In genomic region chr10:28711079-28711478, GRCh38 we compare ENCODE assay signal across 22 cellular contexts. TPM values are rescaled to one million over a fixed set of nuclear protein-coding genes. Genes with fewer than 3 reads are reported as not detected.
"Had no signal": no experiment of that assay in that cellular context is flagged by ENCODE, and none has a peak within 500 bp of the region (broad histone marks: within the 10 kb centered on the region; RNA-seq: fewer than 3 reads in every experiment).

No MANE protein-coding gene starts in this region.

- ATAC-seq: activated CD4-positive, alpha-beta T cell treated with anti-CD3 and anti-CD28 coated beads for 36 hours; activated naive CD4-positive, alpha-beta T cell treated with anti-CD3 and anti-CD28 coated beads, Interleukin-2, amount 50 U/mL, for 72 hours; activated T-helper 17 cell treated with anti-CD3 and anti-CD28 coated beads, Interleukin-2, amount 50 U/mL, for 72 hours; stimulated activated naive B cell treated with anti-CD40 and anti-IgM and Interleukin-4, amounts not matched to agents 10 μg/mL and 1 μg/mL and 100 μg/mL, for 72 hours had no signal

- H3K36me3 ChIP-seq: sigmoid colon had no signal

- H3K27me3 ChIP-seq: sigmoid colon, testis had no signal

- H3K27me3 Mint-ChIP-seq: dendritic cell treated with granulocyte-macrophage colony-stimulating factor and Interleukin-4, amounts not matched to agents 40 ng/mL and 50 ng/mL, for 4 days had no signal

- DNase-seq: activated B cell treated with CpG ODN at 0.5 μM for 24 hours; activated CD4-positive, alpha-beta T cell treated with anti-CD3 and anti-CD28 coated beads for 36 hours; activated CD4-positive, alpha-beta T cell treated with anti-CD3 and anti-CD28 coated beads, Interleukin-2, amount 50 U/mL, for 4 hours; activated CD8-positive, alpha-beta memory T cell treated with anti-CD3 and anti-CD28 coated beads for 24 hours; activated CD8-positive, alpha-beta memory T cell treated with anti-CD3 and anti-CD28 coated beads, Interleukin-2, amount 50 U/mL, for 4 hours; activated T-cell treated with anti-CD3 and anti-CD28 coated beads, Interleukin-2, amount 50 U/mL, for 24 hours; effector CD4-positive, alpha-beta T cell; erythroblast; foreskin fibroblast; immature natural killer cell; naive B cell; occipital lobe; sigmoid colon; stimulated activated CD4-positive, alpha-beta T cell treated with anti-CD3 and anti-CD28 coated beads, Interleukin-2, amount 100 ng/mL, for 48 hours; stimulated activated CD8-positive, alpha-beta memory T cell treated with anti-CD3 and anti-CD28 coated beads, Interleukin-4, amount 100 ng/mL, for 48 hours; stimulated activated naive B cell treated with anti-CD40 and anti-IgM and Interleukin-4, amounts not matched to agents 10 μg/mL and 1 μg/mL and 100 μg/mL, for 72 hours; T-helper 9 cell; testis had no signal

- H3K4me1 ChIP-seq: sigmoid colon had no signal

- H3K27ac ChIP-seq: sigmoid colon, testis had no signal

- H3K4me3 ChIP-seq: sigmoid colon, testis had no signal

- H3K27ac Mint-ChIP-seq: activated B cell treated with CpG ODN at 0.5 μM for 24 hours; activated CD4-positive, alpha-beta T cell treated with anti-CD3 and anti-CD28 coated beads for 36 hours; activated naive CD4-positive, alpha-beta T cell treated with anti-CD3 and anti-CD28 coated beads, Interleukin-2, amount 50 U/mL, for 72 hours; activated T-cell treated with anti-CD3 and anti-CD28 coated beads, Interleukin-2, amount 50 U/mL, for 24 hours; activated T-helper 17 cell treated with anti-CD3 and anti-CD28 coated beads, Interleukin-2, amount 50 U/mL, for 72 hours; dendritic cell treated with granulocyte-macrophage colony-stimulating factor and Interleukin-4, amounts not matched to agents 40 ng/mL and 50 ng/mL, for 4 days; immature natural killer cell; naive B cell; stimulated activated naive B cell treated with anti-CD40 and anti-IgM and Interleukin-4, amounts not matched to agents 10 μg/mL and 1 μg/mL and 100 μg/mL, for 72 hours had no signal

- H3K9me3 Mint-ChIP-seq: activated B cell treated with CpG ODN at 0.5 μM for 24 hours; activated naive CD4-positive, alpha-beta T cell treated with anti-CD3 and anti-CD28 coated beads, Interleukin-2, amount 50 U/mL, for 72 hours; activated T-cell treated with anti-CD3 and anti-CD28 coated beads, Interleukin-2, amount 50 U/mL, for 24 hours; activated T-helper 17 cell treated with anti-CD3 and anti-CD28 coated beads, Interleukin-2, amount 50 U/mL, for 72 hours; dendritic cell treated with granulocyte-macrophage colony-stimulating factor and Interleukin-4, amounts not matched to agents 40 ng/mL and 50 ng/mL, for 4 days; immature natural killer cell; stimulated activated naive B cell treated with anti-CD40 and anti-IgM and Interleukin-4, amounts not matched to agents 10 μg/mL and 1 μg/mL and 100 μg/mL, for 72 hours had no signal

- H3K4me3 Mint-ChIP-seq: activated B cell treated with CpG ODN at 0.5 μM for 24 hours; activated CD4-positive, alpha-beta T cell treated with anti-CD3 and anti-CD28 coated beads for 36 hours; activated T-cell treated with anti-CD3 and anti-CD28 coated beads, Interleukin-2, amount 50 U/mL, for 24 hours; activated T-helper 17 cell treated with anti-CD3 and anti-CD28 coated beads, Interleukin-2, amount 50 U/mL, for 72 hours; dendritic cell treated with granulocyte-macrophage colony-stimulating factor and Interleukin-4, amounts not matched to agents 40 ng/mL and 50 ng/mL, for 4 days; immature natural killer cell; naive B cell; stimulated activated naive B cell treated with anti-CD40 and anti-IgM and Interleukin-4, amounts not matched to agents 10 μg/mL and 1 μg/mL and 100 μg/mL, for 72 hours had no signal

- H3K36me3 Mint-ChIP-seq: activated naive CD4-positive, alpha-beta T cell treated with anti-CD3 and anti-CD28 coated beads, Interleukin-2, amount 50 U/mL, for 72 hours; immature natural killer cell; naive B cell had no signal

- H3K4me1 Mint-ChIP-seq: activated B cell treated with CpG ODN at 0.5 μM for 24 hours; activated CD4-positive, alpha-beta T cell treated with anti-CD3 and anti-CD28 coated beads for 36 hours; activated T-helper 17 cell treated with anti-CD3 and anti-CD28 coated beads, Interleukin-2, amount 50 U/mL, for 72 hours; immature natural killer cell; naive B cell; stimulated activated naive B cell treated with anti-CD40 and anti-IgM and Interleukin-4, amounts not matched to agents 10 μg/mL and 1 μg/mL and 100 μg/mL, for 72 hours had no signal

- H3K9me3 ChIP-seq: sigmoid colon, testis had no signal

RNA-seq across cellular contexts. Expression of gene BAMBI, which starts 33.8 kb away (rescaled TPM):
- total RNA-seq: activated T-helper 17 cell treated with anti-CD3 and anti-CD28 coated beads, Interleukin-2, amount 50 U/mL, for 72 hours; T-helper 1 cell treated with Interleukin-12 subunit alpha and Interleukin-12 subunit beta and Interleukin-4 antibody, amounts not matched to agents 30 ng/mL and 1 ng/mL, for 36 hours had no signal
